ENCODE assay signal across 37 cellular contexts in genomic region chr3:100330651-100331050, GRCh38.
"Had no signal": no experiment of that assay in that cellular context is flagged by ENCODE, and none has a peak within 500 bp of the region (broad histone marks: within the 10 kb centered on the region; RNA-seq: fewer than 3 reads in every experiment).

No MANE protein-coding gene starts in this region.

- H3K27ac ChIP-seq: ascending aorta, cardiac muscle cell, WERI-Rb-1 had no signal

- DNase-seq: activated CD4-positive, alpha-beta memory T cell treated with anti-CD3 and anti-CD28 coated beads, Interleukin-2, amount 10 ng/mL, durations not matched to agents 7 days and 5 days; activated CD4-positive, alpha-beta T cell treated with anti-CD3 and anti-CD28 coated beads for 1 hour; activated CD4-positive, alpha-beta T cell treated with anti-CD3 and anti-CD28 coated beads for 36 hours; activated CD4-positive, alpha-beta T cell treated with anti-CD3 and anti-CD28 coated beads for 48 hours; activated CD4-positive, alpha-beta T cell treated with anti-CD3 and anti-CD28 coated beads, Interleukin-2, amount 10 ng/mL, durations not matched to agents 7 days and 5 days; activated CD4-positive, alpha-beta T cell treated with anti-CD3 and anti-CD28 coated beads, Interleukin-2, amount 50 U/mL, for 48 hours; activated CD4-positive, CD25-positive, alpha-beta regulatory T cell; activated CD8-positive, alpha-beta memory T cell treated with anti-CD3 and anti-CD28 coated beads for 24 hours; activated CD8-positive, alpha-beta memory T cell treated with anti-CD3 and anti-CD28 coated beads, Interleukin-2, amount 10 ng/mL, durations not matched to agents 7 days and 5 days; activated CD8-positive, alpha-beta memory T cell treated with anti-CD3 and anti-CD28 coated beads, Interleukin-2, amount 50 U/mL, for 48 hours; activated CD8-positive, alpha-beta T cell treated with anti-CD3 and anti-CD28 coated beads, Interleukin-2, amount 10 ng/mL, durations not matched to agents 7 days and 5 days; activated effector memory CD4-positive, alpha-beta T cell treated with Interleukin-2 at 50 U/mL for 16 hours; activated gamma-delta T cell; activated naive CD4-positive, alpha-beta T cell treated with anti-CD3 and anti-CD28 coated beads, Interleukin-2, amount 10 ng/mL, durations not matched to agents 7 days and 5 days; activated naive CD4-positive, alpha-beta T cell treated with Interleukin-2 at 50 U/mL for 16 hours; activated naive CD8-positive, alpha-beta T cell treated with anti-CD3 and anti-CD28 coated beads, Interleukin-2, amount 10 ng/mL, durations not matched to agents 7 days and 5 days; activated naive CD8-positive, alpha-beta T cell treated with anti-CD3 and anti-CD28 coated beads, Interleukin-2, amount 50 U/mL, for 24 hours; activated T-cell treated with anti-CD3 and anti-CD28 coated beads, Interleukin-2, amount 50 U/mL, for 24 hours; activated T-cell treated with anti-CD3 and anti-CD28 coated beads, Interleukin-2, amount 50 U/mL, for 48 hours; amygdala; anterior cingulate cortex; caudate nucleus; cerebellar nuclear complex; T-cell; T-helper 2 cell; T-helper 9 cell; WERI-Rb-1 had no signal

- H3K27me3 ChIP-seq: ascending aorta, cardiac muscle cell had no signal

- H3K4me3 ChIP-seq: ascending aorta, cardiac muscle cell had no signal

- H3K36me3 ChIP-seq: cardiac muscle cell had no signal

- H3K27me3 Mint-ChIP-seq: activated CD4-positive, alpha-beta memory T cell treated with anti-CD3 and anti-CD28 coated beads, Interleukin-2, amount 10 ng/mL, durations not matched to agents 7 days and 5 days; activated CD4-positive, alpha-beta T cell treated with anti-CD3 and anti-CD28 coated beads for 36 hours; activated CD4-positive, alpha-beta T cell treated with anti-CD3 and anti-CD28 coated beads, Interleukin-2, amount 10 ng/mL, durations not matched to agents 7 days and 5 days; activated CD8-positive, alpha-beta memory T cell treated with anti-CD3 and anti-CD28 coated beads, Interleukin-2, amount 10 ng/mL, durations not matched to agents 7 days and 5 days; activated naive CD4-positive, alpha-beta T cell treated with anti-CD3 and anti-CD28 coated beads, Interleukin-2, amount 10 ng/mL, durations not matched to agents 7 days and 5 days; activated naive CD4-positive, alpha-beta T cell treated with anti-CD3 and anti-CD28 coated beads, Interleukin-2, amount 50 U/mL, for 24 hours; activated naive CD8-positive, alpha-beta T cell; activated naive CD8-positive, alpha-beta T cell treated with anti-CD3 and anti-CD28 coated beads, Interleukin-2, amount 10 ng/mL, durations not matched to agents 7 days and 5 days; activated naive CD8-positive, alpha-beta T cell treated with anti-CD3 and anti-CD28 coated beads, Interleukin-2, amount 50 U/mL, for 24 hours; activated T-cell treated with anti-CD3 and anti-CD28 coated beads, Interleukin-2, amount 50 U/mL, for 24 hours; central memory CD8-positive, alpha-beta T cell; T-cell had no signal

- ATAC-seq: activated CD4-positive, alpha-beta T cell treated with anti-CD3 and anti-CD28 coated beads for 36 hours; activated CD4-positive, CD25-positive, alpha-beta regulatory T cell treated with anti-CD3 and anti-CD28 coated beads, Interleukin-2, amount 50 U/mL, for 24 hours; activated CD8-positive, alpha-beta memory T cell treated with anti-CD3 and anti-CD28 coated beads, Interleukin-2, amount 10 ng/mL, durations not matched to agents 7 days and 5 days; activated CD8-positive, alpha-beta T cell treated with anti-CD3 and anti-CD28 coated beads, Interleukin-2, amount 10 ng/mL, durations not matched to agents 7 days and 5 days; activated naive CD8-positive, alpha-beta T cell treated with anti-CD3 and anti-CD28 coated beads, Interleukin-2, amount 50 U/mL, for 24 hours; T-cell; WTC11 had no signal

- H3K9me3 ChIP-seq: ascending aorta had no signal

- H3K9me3 Mint-ChIP-seq: activated naive CD4-positive, alpha-beta T cell treated with anti-CD3 and anti-CD28 coated beads, Interleukin-2, amount 50 U/mL, for 24 hours; activated naive CD8-positive, alpha-beta T cell treated with anti-CD3 and anti-CD28 coated beads, Interleukin-2, amount 50 U/mL, for 24 hours; activated T-cell treated with anti-CD3 and anti-CD28 coated beads, Interleukin-2, amount 50 U/mL, for 24 hours; activated T-helper 2 cell treated with anti-CD3 and anti-CD28 coated beads, Interferon-gamma antibody, Interleukin-2, Interleukin-4, amounts not matched to agents 10 μg/mL and 5 μg/mL and 100 μg/mL, durations not matched to agents 14 hours and 24 hours and 36 hours; central memory CD8-positive, alpha-beta T cell had no signal

- H3K27ac Mint-ChIP-seq: activated CD4-positive, alpha-beta memory T cell treated with anti-CD3 and anti-CD28 coated beads, Interleukin-2, amount 10 ng/mL, durations not matched to agents 7 days and 5 days; activated CD4-positive, alpha-beta T cell treated with anti-CD3 and anti-CD28 coated beads for 36 hours; activated CD4-positive, alpha-beta T cell treated with anti-CD3 and anti-CD28 coated beads, Interleukin-2, amount 10 ng/mL, durations not matched to agents 7 days and 5 days; activated CD8-positive, alpha-beta memory T cell treated with anti-CD3 and anti-CD28 coated beads, Interleukin-2, amount 10 ng/mL, durations not matched to agents 7 days and 5 days; activated CD8-positive, alpha-beta T cell treated with anti-CD3 and anti-CD28 coated beads, Interleukin-2, amount 10 ng/mL, durations not matched to agents 7 days and 5 days; activated naive CD4-positive, alpha-beta T cell treated with anti-CD3 and anti-CD28 coated beads, Interleukin-2, amount 10 ng/mL, durations not matched to agents 7 days and 5 days; activated naive CD4-positive, alpha-beta T cell treated with anti-CD3 and anti-CD28 coated beads, Interleukin-2, amount 50 U/mL, for 24 hours; activated naive CD8-positive, alpha-beta T cell; activated naive CD8-positive, alpha-beta T cell treated with anti-CD3 and anti-CD28 coated beads, Interleukin-2, amount 10 ng/mL, durations not matched to agents 7 days and 5 days; activated naive CD8-positive, alpha-beta T cell treated with anti-CD3 and anti-CD28 coated beads, Interleukin-2, amount 50 U/mL, for 24 hours; activated T-cell treated with anti-CD3 and anti-CD28 coated beads, Interleukin-2, amount 50 U/mL, for 24 hours; activated T-helper 2 cell treated with anti-CD3 and anti-CD28 coated beads, Interferon-gamma antibody, Interleukin-2, Interleukin-4, amounts not matched to agents 10 μg/mL and 5 μg/mL and 100 μg/mL, durations not matched to agents 14 hours and 24 hours and 36 hours; brain; T-cell; T-helper 2 cell treated with Interferon-gamma antibody and Interleukin-4, amounts not matched to agents 5 μg/mL and 100 μg/mL, for 36 hours; WTC11 had no signal

- H3K4me3 Mint-ChIP-seq: activated CD4-positive, alpha-beta memory T cell treated with anti-CD3 and anti-CD28 coated beads, Interleukin-2, amount 10 ng/mL, durations not matched to agents 7 days and 5 days; activated CD4-positive, alpha-beta T cell treated with anti-CD3 and anti-CD28 coated beads for 36 hours; activated CD4-positive, alpha-beta T cell treated with anti-CD3 and anti-CD28 coated beads, Interleukin-2, amount 10 ng/mL, durations not matched to agents 7 days and 5 days; activated CD8-positive, alpha-beta memory T cell treated with anti-CD3 and anti-CD28 coated beads, Interleukin-2, amount 10 ng/mL, durations not matched to agents 7 days and 5 days; activated CD8-positive, alpha-beta T cell treated with anti-CD3 and anti-CD28 coated beads, Interleukin-2, amount 10 ng/mL, durations not matched to agents 7 days and 5 days; activated naive CD4-positive, alpha-beta T cell treated with anti-CD3 and anti-CD28 coated beads, Interleukin-2, amount 10 ng/mL, durations not matched to agents 7 days and 5 days; activated naive CD4-positive, alpha-beta T cell treated with anti-CD3 and anti-CD28 coated beads, Interleukin-2, amount 50 U/mL, for 24 hours; activated naive CD8-positive, alpha-beta T cell; activated naive CD8-positive, alpha-beta T cell treated with anti-CD3 and anti-CD28 coated beads, Interleukin-2, amount 10 ng/mL, durations not matched to agents 7 days and 5 days; activated naive CD8-positive, alpha-beta T cell treated with anti-CD3 and anti-CD28 coated beads, Interleukin-2, amount 50 U/mL, for 24 hours; activated T-cell treated with anti-CD3 and anti-CD28 coated beads, Interleukin-2, amount 50 U/mL, for 24 hours; central memory CD8-positive, alpha-beta T cell; T-cell; T-helper 2 cell treated with Interferon-gamma antibody and Interleukin-4, amounts not matched to agents 5 μg/mL and 100 μg/mL, for 36 hours; WTC11 had no signal
